Comparison of ENCODE assay signal across 27 cellular contexts in genomic region chr4:40357738-40358137, GRCh38. TPM values are rescaled to one million over a fixed set of nuclear protein-coding genes. Genes with fewer than 3 reads are reported as not detected.
"Had no signal": no experiment of that assay in that cellular context is flagged by ENCODE, and none has a peak within 500 bp of the region (broad histone marks: within the 10 kb centered on the region; RNA-seq: fewer than 3 reads in every experiment).

No MANE protein-coding gene starts in this region.

- H3K4me1 ChIP-seq: prostate gland, sigmoid colon, upper lobe of left lung, vagina had no signal

- H3K4me3 ChIP-seq: esophagus squamous epithelium, prostate gland, sigmoid colon, stomach, thyroid gland, upper lobe of left lung, vagina had no signal

- H3K9me3 ChIP-seq: neutrophil, prostate gland, thyroid gland, vagina had no signal

- H3K36me3 ChIP-seq: esophagus squamous epithelium, neutrophil, prostate gland, sigmoid colon, stomach, thyroid gland, upper lobe of left lung, vagina had no signal

- ATAC-seq: stimulated activated naive B cell treated with anti-CD40 and anti-IgM and Interleukin-4, amounts not matched to agents 10 μg/mL and 1 μg/mL and 100 μg/mL, for 72 hours had no signal

- H3K27ac ChIP-seq: epithelial cell of prostate, esophagus squamous epithelium, neutrophil, prostate gland, sigmoid colon, stomach, thyroid gland, upper lobe of left lung, vagina had no signal

- H3K27me3 ChIP-seq: esophagus squamous epithelium, neutrophil, sigmoid colon, stomach, thyroid gland, upper lobe of left lung, vagina had no signal

- DNase-seq: activated CD4-positive, alpha-beta T cell treated with anti-CD3 and anti-CD28 coated beads for 48 hours; activated CD4-positive, alpha-beta T cell treated with anti-CD3 and anti-CD28 coated beads, Interleukin-2, amount 50 U/mL, for 48 hours; activated CD4-positive, CD25-positive, alpha-beta regulatory T cell; activated CD8-positive, alpha-beta memory T cell treated with anti-CD3 and anti-CD28 coated beads for 24 hours; activated effector memory CD4-positive, alpha-beta T cell treated with Interleukin-2 at 50 U/mL for 16 hours; activated naive CD4-positive, alpha-beta T cell treated with Interleukin-2 at 50 U/mL for 16 hours; anterior cingulate cortex; dermis blood vessel endothelial cell; effector CD4-positive, alpha-beta T cell; esophagus squamous epithelium; naive B cell; nephron progenitor cell; sigmoid colon; small intestine; stimulated activated CD4-positive, alpha-beta T cell treated with anti-CD3 and anti-CD28 coated beads, Interleukin-1b, Interleukin-23, amount 100 ng/mL, for 48 hours; stimulated activated naive B cell treated with anti-CD40 and anti-IgM and Interleukin-4, amounts not matched to agents 10 μg/mL and 1 μg/mL and 100 μg/mL, for 72 hours; stomach; thyroid gland; upper lobe of left lung had no signal

RNA-seq across cellular contexts. Expression of gene CHRNA9, which starts 22.6 kb away (rescaled TPM):
- total RNA-seq: dermis blood vessel endothelial cell, esophagus squamous epithelium, frontal cortex, mesothelial cell of epicardium, osteocyte, prostate gland, sigmoid colon, stomach, vagina had no signal
- polyA plus RNA-seq: adipose tissue, sigmoid colon had no signal
